In genomic region chr1:77514871-77515776, GRCh38 we compare ENCODE assay signal across 9 cellular contexts.
DNase-seq lines count a peak whose midpoint lies in the region; ATAC-seq and TF ChIP-seq lines count a peak whose summit lies in the region.
"Had no signal": no experiment of that assay in that cellular context is flagged by ENCODE, and none has a peak within 500 bp of the region (broad histone marks: within the 10 kb centered on the region; RNA-seq: fewer than 3 reads in every experiment).

No MANE protein-coding gene starts in this region.

- H3K9me3 ChIP-seq in WERI-Rb-1 (ENCODE audit: severe bottlenecking): no peaks in the 10 kb centered on the region
- no peaks in the 10 kb centered on the region; the same call in 1 of the 2 replicates for H3K9me3 ChIP-seq in iPS DF 6.9 (ENCODE audit: control insufficient read depth, insufficient read depth, low read length)
- no peaks in the 10 kb centered on the region for H3K9me3 ChIP-seq in testis

- no peaks in the 10 kb centered on the region for H3K27me3 ChIP-seq in WERI-Rb-1 (ENCODE audit: insufficient read depth, low read depth, severe bottlenecking)
- 0 out of 2 replicates have a peak, but pooled peaks cover 2% of the 10 kb centered on the region for H3K27me3 ChIP-seq in iPS DF 6.9 (ENCODE audit: control insufficient read depth, insufficient read depth, low read length)
- H3K27me3 ChIP-seq in testis: no peaks in the 10 kb centered on the region

- H3K4me1 ChIP-seq in iPS DF 6.9 (ENCODE audit: control insufficient read depth, insufficient read depth, low read length) (no peaks in the 10 kb centered on the region; the same call in 1 of the 2 replicates), testis (peaks cover 12% of the 10 kb centered on the region)

- peak; percentile 26; the same call in 1 of the 2 replicates for TF ChIP-seq CTCF in WERI-Rb-1 (IDR thresholded peaks at IDR 0.05; ENCODE audit: low read depth, low read length)
- TF ChIP-seq CTCF in testis (IDR thresholded peaks at IDR 0.05): no peak

- H3K36me3 Mint-ChIP-seq in activated CD4-positive, alpha-beta T cell treated with anti-CD3 and anti-CD28 coated beads, Interleukin-2, amount 10 ng/mL, durations not matched to agents 24 days and 14 days (ENCODE audit: low read depth): no peaks in the 10 kb centered on the region

- H3K4me1 Mint-ChIP-seq in activated CD4-positive, alpha-beta T cell treated with anti-CD3 and anti-CD28 coated beads, Interleukin-2, amount 10 ng/mL, durations not matched to agents 24 days and 14 days: no peaks in the 10 kb centered on the region

- H3K27ac Mint-ChIP-seq in activated CD4-positive, alpha-beta T cell treated with anti-CD3 and anti-CD28 coated beads, Interleukin-2, amount 10 ng/mL, durations not matched to agents 24 days and 14 days: no peak overlapping the region

- H3K9me3 Mint-ChIP-seq in activated CD4-positive, alpha-beta T cell treated with anti-CD3 and anti-CD28 coated beads, Interleukin-2, amount 10 ng/mL, durations not matched to agents 24 days and 14 days: no peaks in the 10 kb centered on the region

- intact Hi-C loops in testis (cut with DNase I; ENCODE audit: low total_unique reads): no loop called here
- intact Hi-C loops in activated CD4-positive, alpha-beta T cell treated with anti-CD3 and anti-CD28 coated beads, Interleukin-2, amount 10 ng/mL, durations not matched to agents 24 days and 14 days (cut with micrococcal nuclease): no loop called here

- no peaks in the 10 kb centered on the region for H3K27me3 Mint-ChIP-seq in activated CD4-positive, alpha-beta T cell treated with anti-CD3 and anti-CD28 coated beads, Interleukin-2, amount 10 ng/mL, durations not matched to agents 24 days and 14 days

- H3K4me3 Mint-ChIP-seq in activated CD4-positive, alpha-beta T cell treated with anti-CD3 and anti-CD28 coated beads, Interleukin-2, amount 10 ng/mL, durations not matched to agents 24 days and 14 days: no peak overlapping the region

- no peak for TF ChIP-seq POLR2A in testis (IDR thresholded peaks at IDR 0.05)

- no peaks in the 10 kb centered on the region for H3K36me3 ChIP-seq in WERI-Rb-1
- H3K36me3 ChIP-seq in iPS DF 6.9 (ENCODE audit: control insufficient read depth, insufficient read depth, low read length): no peaks in the 10 kb centered on the region
- H3K36me3 ChIP-seq in testis (ENCODE audit: low read depth, missing control alignments): no peaks in the 10 kb centered on the region

- peak; percentile 60 for ATAC-seq in HG02798 (IDR thresholded peaks at IDR 0.05; ENCODE audit: poor library complexity, unreplicated experiment)
- ATAC-seq in GM18861 (IDR thresholded peaks at IDR 0.05; ENCODE audit: unreplicated experiment): no peak

- H3K4me3 ChIP-seq in WERI-Rb-1 (ENCODE audit: low read depth, low read length) (no peak overlapping the region), iPS DF 6.9 (ENCODE audit: low read length) (no peak overlapping the region), testis (no peak overlapping the region)

- DNase-seq in WERI-Rb-1: peak; percentile 40
- peak; percentile 61 for DNase-seq in iPS DF 6.9 (ENCODE audit: low read depth, low spot score)
- DNase-seq in testis: peak; percentile 68
- DNase-seq in NCI-H345 (lab: John Stamatoyannopoulos, UW): no peak
- DNase-seq in activated CD4-positive, alpha-beta T cell treated with anti-CD3 and anti-CD28 coated beads, Interleukin-2, amount 10 ng/mL, durations not matched to agents 24 days and 14 days: no peak
- DNase-seq in activated naive CD4-positive, alpha-beta T cell treated with anti-CD3 and anti-CD28 coated beads, Interleukin-2, amount 50 U/mL, for 16 hours: no peak
- DNase-seq: activated naive CD4-positive, alpha-beta T cell treated with Interleukin-2 at 50 U/mL for 16 hours had no signal

- WGBS in iPS DF 6.9 (ENCODE audit: insufficient coverage, insufficient read length): no CpG with 5 or more reads among the region's 10 CpGs
- 37 to 43% methylated on average over 10 of the region's 10 CpGs for WGBS in testis, 2 donors

- H3K27ac ChIP-seq in WERI-Rb-1 (no peak overlapping the region), iPS DF 6.9 (ENCODE audit: low read length) (no peak overlapping the region), testis (no peak overlapping the region)

Comparison
In these comparisons a context has a peak if more than half of its experiments do, and no peak if none do; other contexts are left out.
1. DNase-seq: peak in WERI-Rb-1 (single experiment), iPS DF 6.9 (single experiment) and testis (single experiment); none in NCI-H345 (single experiment), activated CD4-positive, alpha-beta T cell treated with anti-CD3 and anti-CD28 coated beads, Interleukin-2, amount 10 ng/mL, durations not matched to agents 24 days and 14 days (single experiment) and activated naive CD4-positive, alpha-beta T cell treated with anti-CD3 and anti-CD28 coated beads, Interleukin-2, amount 50 U/mL, for 16 hours (single experiment).